In genomic region chr9:36137392-36138004, GRCh38 we compare ENCODE assay signal across 8 cellular contexts. TPM values are rescaled to one million over a fixed set of nuclear protein-coding genes. Genes with fewer than 3 reads are reported as not detected.
A peak's percentile ranks its signal among the peaks of the same experiment; 100 is the strongest.
DNase-seq lines count a peak whose midpoint lies in the region; ATAC-seq and TF ChIP-seq lines count a peak whose summit lies in the region.

No MANE protein-coding gene starts in this region.

- H3K36me3 ChIP-seq in HUES64 (ENCODE audit: insufficient read depth, low read length) (no peaks in the 10 kb centered on the region), colonic mucosa (no peaks in the 10 kb centered on the region), mucosa of rectum (ENCODE audit: control insufficient read depth in 2 of 2, insufficient read depth in 2 of 2, low read length in 2 of 2) (no peaks in the 10 kb centered on the region)

- DNase-seq in AG08395 (ENCODE audit: low spot score) (peak; percentile 61), colonic mucosa (no peak), left lobe of liver (ENCODE audit: low spot score) (no peak)
- DNase-seq in activated CD8-positive, alpha-beta memory T cell treated with anti-CD3 and anti-CD28 coated beads, Interleukin-2, amount 50 U/mL, for 48 hours = no peak

- H3K4me1 ChIP-seq in HUES64 (ENCODE audit: insufficient read depth, low read length) = peaks cover 8% of the 10 kb centered on the region
- peaks cover 13% of the 10 kb centered on the region for H3K4me1 ChIP-seq in colonic mucosa
- H3K4me1 ChIP-seq in mucosa of rectum (ENCODE audit: control insufficient read depth in 2 of 2, insufficient read depth in 2 of 2, low read length in 2 of 2) = peaks cover 40 to 43% of the 10 kb centered on the region in 2 donors

- H3K4me3 ChIP-seq in HUES64 (ENCODE audit: low read length) (peak overlapping the region; percentile 67), colonic mucosa (peak overlapping the region; percentile 94), mucosa of rectum (ENCODE audit: low read length in 2 of 2) (peak overlapping the region; percentile 77 to 85)

- TF ChIP-seq CTCF in colonic mucosa (IDR thresholded peaks at IDR 0.05) = no peak

- H3K27me3 ChIP-seq in HUES64 (ENCODE audit: insufficient read depth, low read length) (peaks cover 80% of the 10 kb centered on the region), colonic mucosa (no peaks in the 10 kb centered on the region), mucosa of rectum (ENCODE audit: control insufficient read depth in 2 of 2, insufficient read depth in 2 of 2, low read length in 2 of 2) (peaks cover 0 to 2% of the 10 kb centered on the region in 2 donors)

- H3K9me3 ChIP-seq in HUES64 (ENCODE audit: insufficient read depth, low read depth, low read length) (no peaks in the 10 kb centered on the region), colonic mucosa (no peaks in the 10 kb centered on the region), mucosa of rectum (ENCODE audit: control insufficient read depth in 2 of 2, low read length in 2 of 2) (no peaks in the 10 kb centered on the region)

- no peak for ATAC-seq in HG02798 (IDR thresholded peaks at IDR 0.05; ENCODE audit: poor library complexity, unreplicated experiment)
- no peak for ATAC-seq in HG02981 (IDR thresholded peaks at IDR 0.05; ENCODE audit: unreplicated experiment)
- ATAC-seq in left lobe of liver = no peak

- WGBS in HUES64 = 29% methylated on average over 12 of the region's 12 CpGs

- intact Hi-C loops in colonic mucosa (cut with DNase I) = no loop called here

- H3K9ac ChIP-seq in HUES64 (ENCODE audit: low read depth, low read length) (0 out of 2 replicates have a peak overlapping the region, but pooled peaks have one; percentile 67), colonic mucosa (ENCODE audit: low read depth in 2 of 2, low read length in 2 of 2) (peak overlapping the region; percentile 83 to 92), mucosa of rectum (ENCODE audit: low read depth in 1 of 2, low read length in 2 of 2) (peak overlapping the region; percentile 77 to 89)

- no peak overlapping the region for H3K27ac ChIP-seq in HUES64 (ENCODE audit: low read depth, low read length)
- H3K27ac ChIP-seq in colonic mucosa = peak overlapping the region; percentile 76
- H3K27ac ChIP-seq in mucosa of rectum (ENCODE audit: low read depth in 2 of 2, low read length in 2 of 2) = peak overlapping the region; percentile 29 to 76

RNA-seq across cellular contexts. Expression of gene GLIPR2, which starts 1.0 kb away (rescaled TPM):
- polyA plus RNA-seq in HUES64 (2013, experiment 1 of 2) = 13.3 TPM
- 16.5 TPM for polyA plus RNA-seq in HUES64 (2013, experiment 2 of 2)
- total RNA-seq in colonic mucosa (10 to 100 TPM; 33.1 to 44.9 TPM), left lobe of liver (1.5 TPM)

RNA-seq across cellular contexts. Expression of gene CCIN, which starts 31.7 kb away (rescaled TPM):
- 0.30 TPM for polyA plus RNA-seq in HUES64 (2013, experiment 1 of 2)
- not detected for polyA plus RNA-seq in HUES64 (2013, experiment 2 of 2)
- under 1 TPM in 1 of 2 donors, not detected in 1; 0.32 TPM for total RNA-seq in colonic mucosa
- not detected for total RNA-seq in left lobe of liver

RNA-seq across cellular contexts. Expression of gene CLTA, which starts 53.2 kb away (rescaled TPM):
- polyA plus RNA-seq in HUES64 (2013, experiment 1 of 2) = 246 TPM
- 242 TPM for polyA plus RNA-seq in HUES64 (2013, experiment 2 of 2)
- total RNA-seq in colonic mucosa (100 to 1,000 TPM; 210 to 312 TPM), left lobe of liver (61.8 TPM)

Comparison
In these comparisons a context has a peak if more than half of its experiments do, and no peak if none do; other contexts are left out.
1. RNA of gene GLIPR2, which starts 1.0 kb away (total RNA-seq): 33.1 to 44.9 TPM in colonic mucosa; 1.5 TPM in left lobe of liver (single experiment); every median in the first group is over 10 times any median in the second.
2. Peak in every context shown above with its lines, with median percentiles within 50 percentile points of each other: H3K4me3 ChIP-seq and H3K9ac ChIP-seq.